Comparison of ENCODE assay signal across 2 cellular contexts in genomic region chr14:93520053-93520607, GRCh38.
TF ChIP-seq lines count a peak whose summit lies in the region.

No MANE protein-coding gene starts in this region.

TF ChIP-seq in HepG2, 621 proteins besides CTCF, POLR2A, EP300 and RAD21 (continued from another document):
- no peak for TF ChIP-seq SP5 (CRISPR knock-in tag; IDR thresholded peaks at IDR 0.05; ENCODE audit: borderline replicate concordance, low read depth)
TF ChIP-seq in HepG2: peak in this region for 2.

TF ChIP-seq in WTC11, 78 proteins besides CTCF, POLR2A, EP300 and RAD21 (continued from another document):
- TF ChIP-seq E2F5 (CRISPR knock-in tag; IDR thresholded peaks at IDR 0.05), result no peak
